In genomic region chr1:168082008-168082876, GRCh38 we compare ENCODE assay signal across 8 cellular contexts. TPM values are rescaled to one million over a fixed set of nuclear protein-coding genes. Genes with fewer than 3 reads are reported as not detected.
DNase-seq lines count a peak whose midpoint lies in the region; ATAC-seq and TF ChIP-seq lines count a peak whose summit lies in the region.

No MANE protein-coding gene starts in this region.

- no peak for TF ChIP-seq EP300 in gastroesophageal sphincter (IDR thresholded peaks at IDR 0.05)

- H3K4me3 ChIP-seq in GM12875 (ENCODE audit: low read depth, low read length) (no peak overlapping the region), SJSA1 (no peak overlapping the region), gastroesophageal sphincter (no peak overlapping the region)

- DNase-seq in NAMALWA (ENCODE audit: low spot score) (peak; percentile 90), SJSA1 (ENCODE audit: low read depth in 1 of 2, low spot score in 2 of 2) (peak; percentile 73 to 76), pons (ENCODE audit: low spot score) (peak; percentile 84), ureter (ENCODE audit: low spot score) (peak; percentile 83)
- DNase-seq in activated gamma-delta T cell treated with anti-CD3 and anti-CD28 coated beads, Interleukin-2, amount 50 U/mL, for 16 hours (ENCODE audit: low read depth) = peak; percentile 32

- TF ChIP-seq CTCF in GM12875 (IDR thresholded peaks at IDR 0.05; ENCODE audit: borderline replicate concordance, insufficient read depth, low read depth, low read length) (peak; percentile 97), gastroesophageal sphincter (IDR thresholded peaks at IDR 0.05) (peak; percentile 76 to 88 (median 79))

- H3K36me3 ChIP-seq in SJSA1 = peaks cover 22% of the 10 kb centered on the region
- peaks cover 0 to 39% of the 10 kb centered on the region in 2 donors for H3K36me3 ChIP-seq in gastroesophageal sphincter

- no peak for TF ChIP-seq POLR2A in gastroesophageal sphincter (IDR thresholded peaks at IDR 0.05)

- H3K27ac ChIP-seq in SJSA1 (no peak overlapping the region), gastroesophageal sphincter (peak overlapping the region in 3 of 4 donors; percentile 50 to 81 (median 72))

- H3K4me1 ChIP-seq in SJSA1 (replicated peaks) (peaks cover 34% of the 10 kb centered on the region), gastroesophageal sphincter (peaks cover 0 to 67% (median 15%) of the 10 kb centered on the region in 3 donors)

- H3K27me3 ChIP-seq in SJSA1 (replicated peaks) (no peaks in the 10 kb centered on the region), gastroesophageal sphincter (no peaks in the 10 kb centered on the region)

- H3K9me3 ChIP-seq in SJSA1 (replicated peaks) (no peaks in the 10 kb centered on the region), gastroesophageal sphincter (no peaks in the 10 kb centered on the region)

- ATAC-seq in HG02588 (IDR thresholded peaks at IDR 0.05; ENCODE audit: unreplicated experiment) = peak; percentile 81
- ATAC-seq in gastroesophageal sphincter = peak; percentile 54

- 27 to 89% methylated on average over 4 to 5 of the region's 8 CpGs for WGBS in gastroesophageal sphincter (ENCODE audit: low coverage in 1 of 2), 2 donors

RNA-seq across cellular contexts. Expression of gene GPR161, which starts 54.5 kb away (rescaled TPM):
- 9.6 and 9.8 TPM in 2 replicates for total RNA-seq in SJSA1 (2014; rRNA removed; shearing (Covaris generic))
- 10 to 100 TPM; 17.4 to 36.9 (median 20.1) TPM for total RNA-seq in gastroesophageal sphincter
- total RNA-seq in ureter = 7.6 TPM

Comparison
In these comparisons a context has a peak if more than half of its experiments do, and no peak if none do; other contexts are left out.
1. DNase-seq: peak in every context shown above with its lines; median percentile 90 in NAMALWA; 84 in pons; 83 in ureter; 74 in SJSA1; 32 in activated gamma-delta T cell treated with anti-CD3 and anti-CD28 coated beads, Interleukin-2, amount 50 U/mL, for 16 hours.